In the genomic region with DNA sequence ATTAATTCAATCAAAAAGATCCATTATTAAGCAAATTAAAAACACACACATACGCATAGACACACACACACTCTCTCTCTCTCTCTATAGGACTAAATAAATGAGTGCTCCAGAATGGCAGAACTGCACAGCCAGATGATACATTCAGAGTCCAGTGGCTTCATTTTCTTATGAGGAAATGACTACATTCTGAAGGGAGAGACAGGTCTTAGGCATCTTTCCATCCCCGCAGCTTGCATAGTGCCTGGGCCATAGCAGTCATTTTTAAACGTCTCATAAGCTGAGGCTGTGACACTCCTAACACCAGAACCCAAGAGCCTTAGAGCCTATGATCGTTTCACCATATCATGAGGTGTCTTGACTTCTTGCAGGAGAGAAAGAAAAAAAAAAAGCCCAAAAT, we compare ENCODE assay signal across 13 cellular contexts. TPM values are rescaled to one million over a fixed set of nuclear protein-coding genes. Genes with fewer than 3 reads are reported as not detected.
DNase-seq lines count a peak whose midpoint lies in the region; ATAC-seq and TF ChIP-seq lines count a peak whose summit lies in the region.
"Had no signal": no experiment of that assay in that cellular context is flagged by ENCODE, and none has a peak within 500 bp of the region (broad histone marks: within the 10 kb centered on the region; RNA-seq: fewer than 3 reads in every experiment).

No MANE protein-coding gene starts in this region.

- H3K36me3 ChIP-seq in mammary epithelial cell (ENCODE audit: insufficient read depth, low read length) = no peaks in the 10 kb centered on the region
- peaks cover 57% of the 10 kb centered on the region for H3K36me3 ChIP-seq in SJSA1
- no peaks in the 10 kb centered on the region for H3K36me3 ChIP-seq in hepatocyte (replicated peaks; ENCODE audit: insufficient read depth, low read depth)

- in situ Hi-C loops in mammary epithelial cell (cut with MboI; ENCODE audit: low sequenced_read_pairs in 2 of 2) = no loop called here

- H3K27me3 ChIP-seq in mammary epithelial cell (ENCODE audit: insufficient read depth, low read length) = no peaks in the 10 kb centered on the region
- H3K27me3 ChIP-seq in SJSA1 (replicated peaks) = no peaks in the 10 kb centered on the region
- H3K27me3 ChIP-seq in hepatocyte = no peaks in the 10 kb centered on the region

- no peak overlapping the region for H3K4me2 ChIP-seq in mammary epithelial cell (ENCODE audit: insufficient read depth, low read depth, low read length)
- no peak overlapping the region for H3K4me2 ChIP-seq in hepatocyte

- no peak for TF ChIP-seq CTCF in MCF 10A (IDR thresholded peaks at IDR 0.05; ENCODE audit: unreplicated experiment)
- TF ChIP-seq CTCF in mammary epithelial cell (conservative IDR thresholded peaks at IDR 0.05 in 1 of 2, IDR thresholded peaks at IDR 0.05 in 1 of 2; ENCODE audit: extremely low read depth in 1 of 2, insufficient read depth in 1 of 2, low read depth in 1 of 2, low read length in 2 of 2) = no peak
- TF ChIP-seq CTCF in hepatocyte (IDR thresholded peaks at IDR 0.05; ENCODE audit: poor library complexity) = no peak

- H3K79me2 ChIP-seq in mammary epithelial cell (ENCODE audit: insufficient read depth, low read length) (peaks cover 65% of the 10 kb centered on the region), hepatocyte (peaks cover 26% of the 10 kb centered on the region)

- H3K27ac Mint-ChIP-seq in MCF 10A (ENCODE audit: low read depth, unreplicated experiment) = peak overlapping the region; percentile 96
- H3K27ac Mint-ChIP-seq in activated T-helper 17 cell treated with anti-CD3 and anti-CD28 coated beads, Interleukin-2, amount 50 U/mL, for 72 hours = no peak overlapping the region
- H3K27ac Mint-ChIP-seq in activated CD8-positive, alpha-beta T cell treated with anti-CD3 and anti-CD28 coated beads, Interleukin-2, amount 10 ng/mL, durations not matched to agents 7 days and 5 days = no peak overlapping the region

- POLR2A ChIA-PET in MCF 10A (lab: Yijun Ruan, JAX) = no interaction called here
- POLR2A ChIA-PET in activated CD8-positive, alpha-beta T cell treated with anti-CD3 and anti-CD28 coated beads, Interleukin-2, amount 10 ng/mL, durations not matched to agents 7 days and 5 days (lab: Charles Lee) = no interaction called here

- intact Hi-C loops in MCF 10A (cut with micrococcal nuclease) (no loop called here), mammary epithelial cell (cut with micrococcal nuclease) (no loop called here)

- H2AFZ ChIP-seq in mammary epithelial cell (ENCODE audit: low read depth, low read length) (no peak overlapping the region), hepatocyte (no peak overlapping the region)

- H4K20me1 ChIP-seq in mammary epithelial cell (ENCODE audit: insufficient read depth, low read length) (no peaks in the 10 kb centered on the region), hepatocyte (ENCODE audit: insufficient read depth, poor library complexity, severe bottlenecking) (no peaks in the 10 kb centered on the region)

- CTCF ChIA-PET in MCF 10A (lab: Yijun Ruan, JAX) = interaction anchor here (0.7 to 0.8 kb wide), 2 partner anchors 106 to 219 kb away, joined by 3 read pairs; no protein-coding TSS in a partner anchor
- CTCF ChIA-PET in mammary epithelial cell (lab: Charles Lee; ENCODE audit: low non-redundant PET) = no interaction called here
- CTCF ChIA-PET in activated CD8-positive, alpha-beta T cell treated with anti-CD3 and anti-CD28 coated beads, Interleukin-2, amount 10 ng/mL, durations not matched to agents 7 days and 5 days (lab: Charles Lee) = interaction anchor here (0.8 kb wide), 1 partner anchor 98 kb away, joined by 3 read pairs; no protein-coding TSS in a partner anchor

- H3K4me1 Mint-ChIP-seq in MCF 10A (ENCODE audit: insufficient read depth, unreplicated experiment) = peaks cover 46% of the 10 kb centered on the region
- peaks cover 14% of the 10 kb centered on the region for H3K4me1 Mint-ChIP-seq in activated T-helper 17 cell treated with anti-CD3 and anti-CD28 coated beads, Interleukin-2, amount 50 U/mL, for 72 hours
- peaks cover 5% of the 10 kb centered on the region for H3K4me1 Mint-ChIP-seq in activated CD8-positive, alpha-beta T cell treated with anti-CD3 and anti-CD28 coated beads, Interleukin-2, amount 10 ng/mL, durations not matched to agents 7 days and 5 days (ENCODE audit: low read depth)

- H3K4me1 ChIP-seq in mammary epithelial cell (ENCODE audit: insufficient read depth, low read length) = peaks cover 43% of the 10 kb centered on the region
- H3K4me1 ChIP-seq in SJSA1 (replicated peaks) = peaks cover 72% of the 10 kb centered on the region
- peaks cover 15% of the 10 kb centered on the region for H3K4me1 ChIP-seq in hepatocyte (ENCODE audit: insufficient read depth)

- H3K9ac ChIP-seq in mammary epithelial cell (ENCODE audit: insufficient read depth, low read length) = no peak overlapping the region

- no peaks in the 10 kb centered on the region for H3K9me3 ChIP-seq in mammary epithelial cell (replicated peaks; ENCODE audit: insufficient read depth, low read length)
- no peaks in the 10 kb centered on the region for H3K9me3 ChIP-seq in SJSA1 (replicated peaks)
- no peaks in the 10 kb centered on the region for H3K9me3 ChIP-seq in hepatocyte (ENCODE audit: low read depth)

- ATAC-seq in activated T-helper 17 cell treated with anti-CD3 and anti-CD28 coated beads, Interleukin-2, amount 50 U/mL, for 72 hours (replicated peaks) = no peak
- no peak for ATAC-seq in activated CD8-positive, alpha-beta T cell treated with anti-CD3 and anti-CD28 coated beads, Interleukin-2, amount 10 ng/mL, durations not matched to agents 7 days and 5 days
- ATAC-seq in HG03139 (IDR thresholded peaks at IDR 0.05; ENCODE audit: unreplicated experiment) = no peak

- 98% methylated on average over 4 of the region's 4 CpGs for WGBS in mammary epithelial cell (ENCODE audit: low coverage, missing lambda C conversion rate)
- WGBS in hepatocyte (ENCODE audit: low lambda C conversion rate, missing lambda C conversion rate) = 97% methylated on average over 4 of the region's 4 CpGs

- H3K9me3 Mint-ChIP-seq in MCF 10A (ENCODE audit: unreplicated experiment) = peaks cover 5% of the 10 kb centered on the region
- H3K9me3 Mint-ChIP-seq in activated T-helper 17 cell treated with anti-CD3 and anti-CD28 coated beads, Interleukin-2, amount 50 U/mL, for 72 hours = no peaks in the 10 kb centered on the region
- H3K9me3 Mint-ChIP-seq in activated CD8-positive, alpha-beta T cell treated with anti-CD3 and anti-CD28 coated beads, Interleukin-2, amount 10 ng/mL, durations not matched to agents 7 days and 5 days (ENCODE audit: insufficient read depth) = no peaks in the 10 kb centered on the region
- H3K9me3 Mint-ChIP-seq: CD4-positive, CD25-positive, alpha-beta regulatory T cell had no signal

- no TSS peak for BruUV-seq in MCF 10A (replicated peaks; lab: Mats Ljungman, UMichigan)
- BruUV-seq in mammary epithelial cell (replicated peaks; lab: Mats Ljungman, UMichigan) = no TSS peak

- H3K27ac ChIP-seq in mammary epithelial cell (ENCODE audit: insufficient read depth, low read depth, low read length) (no peak overlapping the region), SJSA1 (peak overlapping the region; percentile 95), hepatocyte (peak overlapping the region; percentile 8)

- no peaks in the 10 kb centered on the region for H3K27me3 Mint-ChIP-seq in MCF 10A (ENCODE audit: insufficient read depth, unreplicated experiment)
- H3K27me3 Mint-ChIP-seq in activated T-helper 17 cell treated with anti-CD3 and anti-CD28 coated beads, Interleukin-2, amount 50 U/mL, for 72 hours = no peaks in the 10 kb centered on the region
- H3K27me3 Mint-ChIP-seq in activated CD8-positive, alpha-beta T cell treated with anti-CD3 and anti-CD28 coated beads, Interleukin-2, amount 10 ng/mL, durations not matched to agents 7 days and 5 days (ENCODE audit: low read depth) = no peaks in the 10 kb centered on the region
- H3K27me3 Mint-ChIP-seq: CD4-positive, CD25-positive, alpha-beta regulatory T cell had no signal

- no peaks in the 10 kb centered on the region for H3K9me2 ChIP-seq in hepatocyte (replicated peaks; ENCODE audit: insufficient read depth)

- H3K4me3 ChIP-seq in mammary epithelial cell (replicated peaks in 1 of 3; ENCODE audit: insufficient read depth in 1 of 3, low read depth in 2 of 3, low read length in 3 of 3) = no peak overlapping the region
- H3K4me3 ChIP-seq in SJSA1 = no peak overlapping the region
- no peak overlapping the region for H3K4me3 ChIP-seq in hepatocyte

- dilution Hi-C loops in mammary epithelial cell (cut with HindIII; ENCODE audit: low sequenced_read_pairs) = no loop called here

- DNase-seq in MCF 10A (ENCODE audit: unreplicated experiment) (no peak), mammary epithelial cell (no peak), SJSA1 (ENCODE audit: low read depth in 1 of 2, low spot score in 2 of 2) (no peak), hepatocyte (ENCODE audit: low spot score) (no peak), NCI-H345 (lab: John Stamatoyannopoulos, UW) (no peak)
- DNase-seq in activated CD8-positive, alpha-beta T cell treated with anti-CD3 and anti-CD28 coated beads, Interleukin-2, amount 10 ng/mL, durations not matched to agents 7 days and 5 days = no peak
- DNase-seq: CD4-positive, CD25-positive, alpha-beta regulatory T cell; DMS79 treated with DMSO at 0.1 percent for 48 hours; NCI-H1930; NCI-H2171 treated with DMSO at 0.1 percent for 48 hours; NCI-H510A had no signal

- H3K4me3 Mint-ChIP-seq in MCF 10A (ENCODE audit: unreplicated experiment) = no peak overlapping the region
- H3K4me3 Mint-ChIP-seq in activated T-helper 17 cell treated with anti-CD3 and anti-CD28 coated beads, Interleukin-2, amount 50 U/mL, for 72 hours = no peak overlapping the region
- no peak overlapping the region for H3K4me3 Mint-ChIP-seq in activated CD8-positive, alpha-beta T cell treated with anti-CD3 and anti-CD28 coated beads, Interleukin-2, amount 10 ng/mL, durations not matched to agents 7 days and 5 days
- H3K4me3 Mint-ChIP-seq: CD4-positive, CD25-positive, alpha-beta regulatory T cell had no signal

- H3K36me3 Mint-ChIP-seq in MCF 10A (ENCODE audit: insufficient read depth, unreplicated experiment) = peaks cover 29% of the 10 kb centered on the region
- H3K36me3 Mint-ChIP-seq in activated T-helper 17 cell treated with anti-CD3 and anti-CD28 coated beads, Interleukin-2, amount 50 U/mL, for 72 hours (ENCODE audit: low read depth) = peaks cover 75% of the 10 kb centered on the region
- peaks cover 9% of the 10 kb centered on the region for H3K36me3 Mint-ChIP-seq in activated CD8-positive, alpha-beta T cell treated with anti-CD3 and anti-CD28 coated beads, Interleukin-2, amount 10 ng/mL, durations not matched to agents 7 days and 5 days (ENCODE audit: low read depth)

RNA-seq across cellular contexts. Expression of a gene that starts 31.1 kb away (rescaled TPM):
- total RNA-seq in MCF 10A (2022) (31.9 and 43.4 TPM in 2 replicates), mammary epithelial cell (10 to 100 TPM; 34.3 to 42.0 TPM), hepatocyte (44.0 and 45.2 TPM in 2 replicates)
- polyA plus RNA-seq in mammary epithelial cell (20.0 TPM), hepatocyte (14.5 and 19.4 TPM in 2 replicates)
- polyA minus RNA-seq in mammary epithelial cell = 36.3 TPM
- 107 and 129 TPM in 2 replicates for total RNA-seq in SJSA1 (2014; rRNA removed; shearing (Covaris generic))
- total RNA-seq in activated T-helper 17 cell treated with anti-CD3 and anti-CD28 coated beads, Interleukin-2, amount 50 U/mL, for 72 hours = 10 to 100 TPM; 10.2 to 16.3 TPM
- total RNA-seq in activated CD8-positive, alpha-beta T cell treated with anti-CD3 and anti-CD28 coated beads, Interleukin-2, amount 10 ng/mL, durations not matched to agents 7 days and 5 days = 10 to 100 TPM; 17.3 to 20.3 TPM
